39 cellular contexts compared by ENCODE assay signal in genomic region chr1:221317537-221317936, GRCh38.
"Had no signal": no experiment of that assay in that cellular context is flagged by ENCODE, and none has a peak within 500 bp of the region (broad histone marks: within the 10 kb centered on the region; RNA-seq: fewer than 3 reads in every experiment).

No MANE protein-coding gene starts in this region.

- DNase-seq: activated effector memory CD4-positive, alpha-beta T cell treated with anti-CD3 and anti-CD28 coated beads, Interleukin-2, amount 50 U/mL, for 16 hours; activated effector memory CD4-positive, alpha-beta T cell treated with Interleukin-2 at 50 U/mL for 16 hours; activated gamma-delta T cell; activated gamma-delta T cell treated with Interleukin-2 at 50 U/mL for 16 hours; activated naive CD4-positive, alpha-beta T cell; activated naive CD4-positive, alpha-beta T cell treated with anti-CD3 and anti-CD28 coated beads for 36 hours; activated naive CD4-positive, alpha-beta T cell treated with anti-CD3 and anti-CD28 coated beads, Interleukin-2, amount 10 ng/mL, durations not matched to agents 7 days and 5 days; activated naive CD4-positive, alpha-beta T cell treated with anti-CD3 and anti-CD28 coated beads, Interleukin-2, amount 50 U/mL, for 16 hours; activated naive CD4-positive, alpha-beta T cell treated with Interleukin-2 at 50 U/mL for 16 hours; activated naive CD8-positive, alpha-beta T cell treated with anti-CD3 and anti-CD28 coated beads for 36 hours; activated naive CD8-positive, alpha-beta T cell treated with anti-CD3 and anti-CD28 coated beads, Interleukin-2, amount 10 ng/mL, durations not matched to agents 7 days and 5 days; activated naive CD8-positive, alpha-beta T cell treated with anti-CD3 and anti-CD28 coated beads, Interleukin-2, amount 50 U/mL, for 24 hours; activated T-cell treated with anti-CD3 and anti-CD28 coated beads, Interleukin-2, amount 50 U/mL, for 24 hours; activated T-cell treated with anti-CD3 and anti-CD28 coated beads, Interleukin-2, amount 50 U/mL, for 4 hours; activated T-cell treated with anti-CD3 and anti-CD28 coated beads, Interleukin-2, amount 50 U/mL, for 48 hours; activated T-cell treated with anti-CD3 and anti-CD28 coated beads, Interleukin-2, amount 50 U/mL, for 72 hours; adrenal gland; amniotic stem cell; amygdala; anterior cingulate cortex; aorta; body of pancreas; brain microvascular endothelial cell; caudate nucleus; central memory CD4-positive, alpha-beta T cell; cerebellar nuclear complex had no signal

- FAIRE-seq: astrocyte, bronchial epithelial cell, colon had no signal

- H3K4me3 ChIP-seq: adrenal gland, ascending aorta, body of pancreas, cardiac muscle cell had no signal

- H3K36me3 Mint-ChIP-seq: activated naive CD4-positive, alpha-beta T cell treated with anti-CD3 and anti-CD28 coated beads, Interleukin-2, amount 10 ng/mL, durations not matched to agents 7 days and 5 days; activated naive CD4-positive, alpha-beta T cell treated with anti-CD3 and anti-CD28 coated beads, Interleukin-2, amount 50 U/mL, for 24 hours; activated naive CD4-positive, alpha-beta T cell treated with anti-CD3 and anti-CD28 coated beads, Interleukin-2, amount 50 U/mL, for 72 hours; activated naive CD8-positive, alpha-beta T cell; activated naive CD8-positive, alpha-beta T cell treated with anti-CD3 and anti-CD28 coated beads for 36 hours; activated naive CD8-positive, alpha-beta T cell treated with anti-CD3 and anti-CD28 coated beads, Interleukin-2, amount 10 ng/mL, durations not matched to agents 7 days and 5 days; brain had no signal

- H3K9me3 Mint-ChIP-seq: activated naive CD4-positive, alpha-beta T cell treated with anti-CD3 and anti-CD28 coated beads for 36 hours; activated naive CD4-positive, alpha-beta T cell treated with anti-CD3 and anti-CD28 coated beads, Interleukin-2, amount 10 ng/mL, durations not matched to agents 7 days and 5 days; activated naive CD4-positive, alpha-beta T cell treated with anti-CD3 and anti-CD28 coated beads, Interleukin-2, amount 50 U/mL, for 72 hours; activated naive CD8-positive, alpha-beta T cell treated with anti-CD3 and anti-CD28 coated beads for 36 hours; activated naive CD8-positive, alpha-beta T cell treated with anti-CD3 and anti-CD28 coated beads, Interleukin-2, amount 10 ng/mL, durations not matched to agents 7 days and 5 days; activated naive CD8-positive, alpha-beta T cell treated with anti-CD3 and anti-CD28 coated beads, Interleukin-2, amount 50 U/mL, for 24 hours; activated T-cell treated with anti-CD3 and anti-CD28 coated beads, Interleukin-2, amount 50 U/mL, for 24 hours; activated T-cell treated with anti-CD3 and anti-CD28 coated beads, Interleukin-2, amount 50 U/mL, for 4 hours; activated T-helper 1 cell treated with anti-CD3 and anti-CD28 coated beads, Interleukin-12 subunit alpha, Interleukin-12 subunit beta, Interleukin-2, Interleukin-4 antibody, amounts not matched to agents 30 ng/mL and 10 ng/mL and 1 ng/mL, durations not matched to agents 14 hours and 24 hours and 36 hours; activated T-helper 17 cell treated with anti-CD3 and anti-CD28 coated beads, Interleukin-2, amount 50 U/mL, for 72 hours; activated T-helper 2 cell treated with anti-CD3 and anti-CD28 coated beads, Interferon-gamma antibody, Interleukin-2, Interleukin-4, amounts not matched to agents 10 μg/mL and 5 μg/mL and 100 μg/mL, durations not matched to agents 14 hours and 24 hours and 36 hours; brain; central memory CD8-positive, alpha-beta T cell had no signal

- H3K4me1 Mint-ChIP-seq: activated naive CD4-positive, alpha-beta T cell treated with anti-CD3 and anti-CD28 coated beads, Interleukin-2, amount 10 ng/mL, durations not matched to agents 7 days and 5 days; activated naive CD4-positive, alpha-beta T cell treated with anti-CD3 and anti-CD28 coated beads, Interleukin-2, amount 50 U/mL, for 24 hours; activated naive CD8-positive, alpha-beta T cell treated with anti-CD3 and anti-CD28 coated beads for 36 hours; activated naive CD8-positive, alpha-beta T cell treated with anti-CD3 and anti-CD28 coated beads, Interleukin-2, amount 10 ng/mL, durations not matched to agents 7 days and 5 days; activated naive CD8-positive, alpha-beta T cell treated with anti-CD3 and anti-CD28 coated beads, Interleukin-2, amount 50 U/mL, for 24 hours; activated T-helper 17 cell treated with anti-CD3 and anti-CD28 coated beads, Interleukin-2, amount 50 U/mL, for 72 hours; central memory CD8-positive, alpha-beta T cell had no signal

- H3K27ac Mint-ChIP-seq: activated naive CD4-positive, alpha-beta T cell treated with anti-CD3 and anti-CD28 coated beads for 36 hours; activated naive CD4-positive, alpha-beta T cell treated with anti-CD3 and anti-CD28 coated beads, Interleukin-2, amount 10 ng/mL, durations not matched to agents 7 days and 5 days; activated naive CD4-positive, alpha-beta T cell treated with anti-CD3 and anti-CD28 coated beads, Interleukin-2, amount 50 U/mL, for 72 hours; activated naive CD8-positive, alpha-beta T cell; activated naive CD8-positive, alpha-beta T cell treated with anti-CD3 and anti-CD28 coated beads for 36 hours; activated naive CD8-positive, alpha-beta T cell treated with anti-CD3 and anti-CD28 coated beads, Interleukin-2, amount 10 ng/mL, durations not matched to agents 7 days and 5 days; activated naive CD8-positive, alpha-beta T cell treated with anti-CD3 and anti-CD28 coated beads, Interleukin-2, amount 50 U/mL, for 24 hours; activated T-cell treated with anti-CD3 and anti-CD28 coated beads, Interleukin-2, amount 50 U/mL, for 24 hours; activated T-helper 1 cell treated with anti-CD3 and anti-CD28 coated beads, Interleukin-12 subunit alpha, Interleukin-12 subunit beta, Interleukin-2, Interleukin-4 antibody, amounts not matched to agents 30 ng/mL and 10 ng/mL and 1 ng/mL, durations not matched to agents 14 hours and 24 hours and 36 hours; activated T-helper 17 cell treated with anti-CD3 and anti-CD28 coated beads, Interleukin-2, amount 50 U/mL, for 72 hours; activated T-helper 2 cell treated with anti-CD3 and anti-CD28 coated beads, Interferon-gamma antibody, Interleukin-2, Interleukin-4, amounts not matched to agents 10 μg/mL and 5 μg/mL and 100 μg/mL, durations not matched to agents 14 hours and 24 hours and 36 hours; brain had no signal

- H3K27ac ChIP-seq: ascending aorta, body of pancreas, brain microvascular endothelial cell, cardiac muscle cell had no signal

- H3K36me3 ChIP-seq: adrenal gland, ascending aorta, brain microvascular endothelial cell, cardiac muscle cell had no signal

- H3K27me3 ChIP-seq: adrenal gland, ascending aorta, body of pancreas, brain microvascular endothelial cell, cardiac muscle cell had no signal

- ATAC-seq: activated naive CD4-positive, alpha-beta T cell treated with anti-CD3 and anti-CD28 coated beads, Interleukin-2, amount 50 U/mL, for 72 hours; activated naive CD8-positive, alpha-beta T cell treated with anti-CD3 and anti-CD28 coated beads, Interleukin-2, amount 50 U/mL, for 24 hours; activated T-cell treated with anti-CD3 and anti-CD28 coated beads, Interleukin-2, amount 50 U/mL, for 4 hours; activated T-cell treated with anti-CD3 and anti-CD28 coated beads, Interleukin-2, amount 50 U/mL, for 72 hours; activated T-helper 17 cell treated with anti-CD3 and anti-CD28 coated beads, Interleukin-2, amount 50 U/mL, for 72 hours; body of pancreas had no signal

- H3K4me1 ChIP-seq: adrenal gland, body of pancreas had no signal

- H3K27me3 Mint-ChIP-seq: activated naive CD4-positive, alpha-beta T cell treated with anti-CD3 and anti-CD28 coated beads, Interleukin-2, amount 10 ng/mL, durations not matched to agents 7 days and 5 days; activated naive CD8-positive, alpha-beta T cell treated with anti-CD3 and anti-CD28 coated beads, Interleukin-2, amount 10 ng/mL, durations not matched to agents 7 days and 5 days had no signal

- H3K9me3 ChIP-seq: adrenal gland, ascending aorta, body of pancreas had no signal

- H3K4me3 Mint-ChIP-seq: activated naive CD4-positive, alpha-beta T cell treated with anti-CD3 and anti-CD28 coated beads for 36 hours; activated naive CD4-positive, alpha-beta T cell treated with anti-CD3 and anti-CD28 coated beads, Interleukin-2, amount 10 ng/mL, durations not matched to agents 7 days and 5 days; activated naive CD4-positive, alpha-beta T cell treated with anti-CD3 and anti-CD28 coated beads, Interleukin-2, amount 50 U/mL, for 24 hours; activated naive CD8-positive, alpha-beta T cell; activated naive CD8-positive, alpha-beta T cell treated with anti-CD3 and anti-CD28 coated beads for 36 hours; activated naive CD8-positive, alpha-beta T cell treated with anti-CD3 and anti-CD28 coated beads, Interleukin-2, amount 10 ng/mL, durations not matched to agents 7 days and 5 days; activated naive CD8-positive, alpha-beta T cell treated with anti-CD3 and anti-CD28 coated beads, Interleukin-2, amount 50 U/mL, for 24 hours; activated T-cell treated with anti-CD3 and anti-CD28 coated beads, Interleukin-2, amount 50 U/mL, for 24 hours; activated T-cell treated with anti-CD3 and anti-CD28 coated beads, Interleukin-2, amount 50 U/mL, for 4 hours; activated T-cell treated with anti-CD3 and anti-CD28 coated beads, Interleukin-2, amount 50 U/mL, for 72 hours; activated T-helper 1 cell treated with anti-CD3 and anti-CD28 coated beads, Interleukin-12 subunit alpha, Interleukin-12 subunit beta, Interleukin-2, Interleukin-4 antibody, amounts not matched to agents 30 ng/mL and 10 ng/mL and 1 ng/mL, durations not matched to agents 14 hours and 24 hours and 36 hours; activated T-helper 17 cell treated with anti-CD3 and anti-CD28 coated beads, Interleukin-2, amount 50 U/mL, for 72 hours; brain; central memory CD8-positive, alpha-beta T cell had no signal
